In genomic region chr7:55019691-55020480, GRCh38 we compare ENCODE assay signal across 1 cellular context.
TF ChIP-seq lines count a peak whose summit lies in the region.

No MANE protein-coding gene starts in this region.

TF ChIP-seq in HepG2, 621 proteins besides CTCF, POLR2A, EP300 and RAD21 (continued from another document):
- TF ChIP-seq ZNF687 (CRISPR knock-in tag; IDR thresholded peaks at IDR 0.05) (peak; percentile 80), GABPB1 (CRISPR knock-in tag; IDR thresholded peaks at IDR 0.05) (peak; percentile 43; the same call in 1 of the 2 replicates), PHF21A (CRISPR knock-in tag; IDR thresholded peaks at IDR 0.05) (peak; percentile 20; the same call in 1 of the 2 replicates), ZNF788 (CRISPR knock-in tag; IDR thresholded peaks at IDR 0.05; ENCODE audit: borderline replicate concordance) (0 out of 2 replicates have a peak, but pooled peaks have one; percentile 18), HOXA3 (CRISPR knock-in tag; IDR thresholded peaks at IDR 0.05) (0 out of 2 replicates have a peak, but pooled peaks have one; percentile 22), ZSCAN31 (CRISPR knock-in tag; IDR thresholded peaks at IDR 0.05; ENCODE audit: low read depth) (peak; percentile 32; the same call in 1 of the 2 replicates), ZNF772 (CRISPR knock-in tag; IDR thresholded peaks at IDR 0.05) (peak; percentile 24; the same call in 1 of the 2 replicates), TFDP1 (CRISPR knock-in tag; IDR thresholded peaks at IDR 0.05; ENCODE audit: borderline replicate concordance) (no peak), ZMYM4 (CRISPR knock-in tag; IDR thresholded peaks at IDR 0.05) (peak; percentile 48; the same call in 1 of the 2 replicates), ZNF883 (CRISPR knock-in tag; IDR thresholded peaks at IDR 0.05; ENCODE audit: not compliant biosample characterization) (peak; percentile 60), NRL (CRISPR knock-in tag; IDR thresholded peaks at IDR 0.05; ENCODE audit: borderline replicate concordance) (peak; percentile 46; the same call in 1 of the 2 replicates), TBX2 (CRISPR knock-in tag; IDR thresholded peaks at IDR 0.05; ENCODE audit: borderline replicate concordance) (0 out of 2 replicates have a peak, but pooled peaks have one; percentile 39), POGK (CRISPR knock-in tag; conservative IDR thresholded peaks at IDR 0.05) (0 out of 2 replicates have a peak, but pooled peaks have one; percentile 31), ZNF709 (CRISPR knock-in tag; IDR thresholded peaks at IDR 0.05) (0 out of 2 replicates have a peak, but pooled peaks have one; percentile 41), ZGPAT (CRISPR knock-in tag; IDR thresholded peaks at IDR 0.05) (peak; percentile 44; the same call in 1 of the 2 replicates), ZNF710 (CRISPR knock-in tag; IDR thresholded peaks at IDR 0.05; ENCODE audit: borderline replicate concordance) (no peak), ZBTB7B (CRISPR knock-in tag; IDR thresholded peaks at IDR 0.05) (0 out of 2 replicates have a peak, but pooled peaks have one; percentile 28), ZNF430 (CRISPR knock-in tag; IDR thresholded peaks at IDR 0.05) (no peak), MTERF4 (CRISPR knock-in tag; IDR thresholded peaks at IDR 0.05) (0 out of 2 replicates have a peak, but pooled peaks have one; percentile 59), GLI4 (CRISPR knock-in tag; IDR thresholded peaks at IDR 0.05; ENCODE audit: borderline replicate concordance) (0 out of 2 replicates have a peak, but pooled peaks have one; percentile 65), ZFP82 (CRISPR knock-in tag; IDR thresholded peaks at IDR 0.05; ENCODE audit: borderline replicate concordance) (0 out of 2 replicates have a peak, but pooled peaks have one; percentile 26), ZSCAN21 (CRISPR knock-in tag; IDR thresholded peaks at IDR 0.05; ENCODE audit: borderline replicate concordance) (peak; percentile 26; the same call in 1 of the 2 replicates), MNT (IDR thresholded peaks at IDR 0.05) (no peak)
